25 cellular contexts compared by ENCODE assay signal in the genomic region with DNA sequence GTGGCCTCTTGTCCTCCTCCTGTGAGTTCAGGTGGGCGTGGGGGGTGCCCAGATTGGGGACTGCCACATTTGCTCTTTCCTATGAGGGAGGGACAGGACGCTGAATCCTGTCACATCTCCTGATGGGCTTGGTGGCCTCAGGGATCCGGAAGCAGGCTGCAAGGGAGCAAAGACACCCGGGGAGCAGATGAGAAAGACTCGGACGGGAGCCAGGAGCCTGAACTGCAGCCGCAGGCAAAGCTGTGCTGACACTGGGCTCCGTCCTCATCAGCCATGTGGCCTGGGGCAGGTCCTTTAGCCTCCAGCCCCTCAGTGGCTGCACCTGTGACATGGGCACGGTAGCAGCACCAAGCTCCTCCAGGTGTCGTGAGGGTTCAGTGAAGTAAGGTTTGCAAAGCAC. TPM values are rescaled to one million over a fixed set of nuclear protein-coding genes. Genes with fewer than 3 reads are reported as not detected.
"Had no signal": no experiment of that assay in that cellular context is flagged by ENCODE, and none has a peak within 500 bp of the region (broad histone marks: within the 10 kb centered on the region; RNA-seq: fewer than 3 reads in every experiment).

No MANE protein-coding gene starts in this region.

- H3K36me3 ChIP-seq: right atrium auricular region, stomach, thyroid gland had no signal

- H3K4me1 Mint-ChIP-seq: immature natural killer cell; memory B cell; naive B cell; stimulated activated effector memory CD8-positive, alpha-beta T cell treated with anti-CD3 and anti-CD28 coated beads, Interleukin-12 subunit alpha, Interleukin-12 subunit beta, amount 100 ng/mL, for 72 hours had no signal

- H3K9me3 Mint-ChIP-seq: immature natural killer cell; memory B cell; mesothelial cell of epicardium; natural killer cell treated with Interleukin-12 subunit alpha and Interleukin-12 subunit beta and Interleukin-15 and Interleukin-18, amount 100 ng/mL, for 72 hours; neural crest cell; stimulated activated effector memory CD8-positive, alpha-beta T cell treated with anti-CD3 and anti-CD28 coated beads, Interleukin-12 subunit alpha, Interleukin-12 subunit beta, amount 100 ng/mL, for 72 hours had no signal

- H2AFZ ChIP-seq: parathyroid adenoma had no signal

- H3K27me3 ChIP-seq: dorsolateral prefrontal cortex, right atrium auricular region, thyroid gland had no signal

- H3K4me3 ChIP-seq: dorsolateral prefrontal cortex, lung, mucosa of descending colon, right atrium auricular region, stomach, thyroid gland had no signal

- H3K4me3 Mint-ChIP-seq: immature natural killer cell; memory B cell; mesothelial cell of epicardium; naive B cell; natural killer cell treated with Interleukin-12 subunit alpha and Interleukin-12 subunit beta and Interleukin-15 and Interleukin-18, amount 100 ng/mL, for 72 hours; neural crest cell; stimulated activated effector memory CD8-positive, alpha-beta T cell treated with anti-CD3 and anti-CD28 coated beads, Interleukin-12 subunit alpha, Interleukin-12 subunit beta, amount 100 ng/mL, for 72 hours had no signal

- ATAC-seq: left lobe of liver; mucosa of descending colon; natural killer cell treated with Interleukin-12 subunit alpha and Interleukin-12 subunit beta and Interleukin-15 and Interleukin-18, amount 100 ng/mL, for 72 hours; sciatic nerve; stimulated activated effector memory CD8-positive, alpha-beta T cell treated with anti-CD3 and anti-CD28 coated beads, Interleukin-12 subunit alpha, Interleukin-12 subunit beta, amount 100 ng/mL, for 72 hours had no signal

- H3K79me2 ChIP-seq: parathyroid adenoma had no signal

- H3K36me3 Mint-ChIP-seq: immature natural killer cell; memory B cell; mesothelial cell of epicardium; naive B cell; natural killer cell treated with Interleukin-12 subunit alpha and Interleukin-12 subunit beta and Interleukin-15 and Interleukin-18, amount 100 ng/mL, for 72 hours; stimulated activated effector memory CD8-positive, alpha-beta T cell treated with anti-CD3 and anti-CD28 coated beads, Interleukin-12 subunit alpha, Interleukin-12 subunit beta, amount 100 ng/mL, for 72 hours had no signal

- H3K4me1 ChIP-seq: parathyroid adenoma, right atrium auricular region, thyroid gland had no signal

- H3K27ac Mint-ChIP-seq: immature natural killer cell; memory B cell; mesothelial cell of epicardium; natural killer cell treated with Interleukin-12 subunit alpha and Interleukin-12 subunit beta and Interleukin-15 and Interleukin-18, amount 100 ng/mL, for 72 hours; progenitor cell of endocrine pancreas; stimulated activated effector memory CD8-positive, alpha-beta T cell treated with anti-CD3 and anti-CD28 coated beads, Interleukin-12 subunit alpha, Interleukin-12 subunit beta, amount 100 ng/mL, for 72 hours had no signal

- DNase-seq: cortex of kidney; dorsolateral prefrontal cortex; effector CD4-positive, alpha-beta T cell; hypothalamus; immature natural killer cell; islet precursor cell; mucosa of descending colon; naive B cell; stimulated activated CD4-positive, alpha-beta T cell treated with anti-CD3 and anti-CD28 coated beads, Interleukin-2, amount 100 ng/mL, for 24 hours; stimulated activated CD4-positive, alpha-beta T cell treated with anti-CD3 and anti-CD28 coated beads, Interleukin-4, amount 100 ng/mL, for 24 hours; stimulated activated naive CD4-positive, alpha-beta T cell treated with Interleukin-2 at 50 U/mL for 16 hours; stomach; thyroid gland; trophoblast cell had no signal

- H3K27ac ChIP-seq: dorsolateral prefrontal cortex, parathyroid adenoma, right atrium auricular region, stomach, thyroid gland had no signal

RNA-seq across cellular contexts. Expression of a gene that starts 40.8 kb away (rescaled TPM):
- total RNA-seq: left lobe of liver; natural killer cell treated with Interleukin-12 subunit alpha and Interleukin-12 subunit beta and Interleukin-15 and Interleukin-18, amount 100 ng/mL, for 72 hours had no signal
- polyA plus RNA-seq: immature natural killer cell had no signal
